ENCODE assay signal across 20 cellular contexts in genomic region chr3:138317687-138318086, GRCh38. TPM values are rescaled to one million over a fixed set of nuclear protein-coding genes. Genes with fewer than 3 reads are reported as not detected.
DNase-seq lines count a peak whose midpoint lies in the region; ATAC-seq lines count a peak whose summit lies in the region.
"Had no signal": no experiment of that assay in that cellular context is flagged by ENCODE, and none has a peak within 500 bp of the region (broad histone marks: within the 10 kb centered on the region; RNA-seq: fewer than 3 reads in every experiment).

No MANE protein-coding gene starts in this region.

- H3K27me3 Mint-ChIP-seq in activated CD8-positive, alpha-beta memory T cell treated with anti-CD3 and anti-CD28 coated beads, Interleukin-2, amount 10 ng/mL, durations not matched to agents 7 days and 5 days, result peaks cover 2% of the 10 kb centered on the region
- H3K27me3 Mint-ChIP-seq in natural killer cell treated with Interleukin-12 subunit alpha and Interleukin-12 subunit beta and Interleukin-15 and Interleukin-18, amount 100 ng/mL, for 72 hours, result peaks cover 18 to 22% of the 10 kb centered on the region in 2 donors

- CTCF ChIA-PET in activated CD8-positive, alpha-beta memory T cell treated with anti-CD3 and anti-CD28 coated beads, Interleukin-2, amount 10 ng/mL, durations not matched to agents 7 days and 5 days (lab: Charles Lee), result interaction anchor here (1.2 to 2.4 kb wide), 2 partner anchors 10 to 22 kb away, joined by 3 to 8 read pairs; no protein-coding TSS in a partner anchor

- no peaks in the 10 kb centered on the region for H3K9me3 Mint-ChIP-seq in activated CD8-positive, alpha-beta memory T cell treated with anti-CD3 and anti-CD28 coated beads, Interleukin-2, amount 10 ng/mL, durations not matched to agents 7 days and 5 days (ENCODE audit: low read depth)
- no peaks in the 10 kb centered on the region for H3K9me3 Mint-ChIP-seq in stimulated activated effector memory CD8-positive, alpha-beta T cell treated with anti-CD3 and anti-CD28 coated beads, Interleukin-12 subunit alpha, Interleukin-12 subunit beta, amount 100 ng/mL, for 72 hours
- H3K9me3 Mint-ChIP-seq in natural killer cell treated with Interleukin-12 subunit alpha and Interleukin-12 subunit beta and Interleukin-15 and Interleukin-18, amount 100 ng/mL, for 72 hours, result no peaks in the 10 kb centered on the region
- H3K9me3 Mint-ChIP-seq: CD8-positive, alpha-beta T cell had no signal

- H3K27ac Mint-ChIP-seq in activated CD8-positive, alpha-beta memory T cell treated with anti-CD3 and anti-CD28 coated beads, Interleukin-2, amount 10 ng/mL, durations not matched to agents 7 days and 5 days, result no peak overlapping the region
- no peak overlapping the region for H3K27ac Mint-ChIP-seq in stimulated activated effector memory CD8-positive, alpha-beta T cell treated with anti-CD3 and anti-CD28 coated beads, Interleukin-12 subunit alpha, Interleukin-12 subunit beta, amount 100 ng/mL, for 72 hours
- no peak overlapping the region for H3K27ac Mint-ChIP-seq in natural killer cell treated with Interleukin-12 subunit alpha and Interleukin-12 subunit beta and Interleukin-15 and Interleukin-18, amount 100 ng/mL, for 72 hours
- H3K27ac Mint-ChIP-seq: CD14-positive monocyte; CD8-positive, alpha-beta T cell had no signal

- peak; percentile 23 for DNase-seq in activated CD8-positive, alpha-beta memory T cell treated with anti-CD3 and anti-CD28 coated beads, Interleukin-2, amount 10 ng/mL, durations not matched to agents 7 days and 5 days
- DNase-seq in activated CD8-positive, alpha-beta memory T cell treated with anti-CD3 and anti-CD28 coated beads, Interleukin-2, amount 50 U/mL, for 48 hours, result no peak
- peak; percentile 23 for DNase-seq in M059J (ENCODE audit: low read depth)
- DNase-seq in myocyte (ENCODE audit: low read depth), result peak; percentile 47
- DNase-seq in stimulated activated effector memory CD8-positive, alpha-beta T cell treated with anti-CD3 and anti-CD28 coated beads, Interleukin-12 subunit alpha, Interleukin-12 subunit beta, amount 100 ng/mL, for 72 hours (ENCODE audit: low spot score in 2 of 2), result no peak
- no peak for DNase-seq in activated naive CD4-positive, alpha-beta T cell treated with Interleukin-2 at 50 U/mL for 16 hours
- DNase-seq in natural killer cell treated with Interleukin-12 subunit alpha and Interleukin-12 subunit beta and Interleukin-15 and Interleukin-18, amount 100 ng/mL, for 72 hours (ENCODE audit: low spot score), result no peak
- DNase-seq: CD8-positive, alpha-beta T cell; COR-L47; DMS153; DMS79 treated with DMSO at 0.1 percent for 48 hours; EL; GF-D8; HCEC 1CT; IMR-90 had no signal

- H3K36me3 Mint-ChIP-seq in activated CD8-positive, alpha-beta memory T cell treated with anti-CD3 and anti-CD28 coated beads, Interleukin-2, amount 10 ng/mL, durations not matched to agents 7 days and 5 days, result no peaks in the 10 kb centered on the region
- no peaks in the 10 kb centered on the region for H3K36me3 Mint-ChIP-seq in stimulated activated effector memory CD8-positive, alpha-beta T cell treated with anti-CD3 and anti-CD28 coated beads, Interleukin-12 subunit alpha, Interleukin-12 subunit beta, amount 100 ng/mL, for 72 hours
- no peaks in the 10 kb centered on the region for H3K36me3 Mint-ChIP-seq in natural killer cell treated with Interleukin-12 subunit alpha and Interleukin-12 subunit beta and Interleukin-15 and Interleukin-18, amount 100 ng/mL, for 72 hours
- H3K36me3 Mint-ChIP-seq: CD14-positive monocyte; CD8-positive, alpha-beta T cell had no signal

- H3K4me1 Mint-ChIP-seq in activated CD8-positive, alpha-beta memory T cell treated with anti-CD3 and anti-CD28 coated beads, Interleukin-2, amount 10 ng/mL, durations not matched to agents 7 days and 5 days, result peaks cover 3% of the 10 kb centered on the region
- no peaks in the 10 kb centered on the region for H3K4me1 Mint-ChIP-seq in stimulated activated effector memory CD8-positive, alpha-beta T cell treated with anti-CD3 and anti-CD28 coated beads, Interleukin-12 subunit alpha, Interleukin-12 subunit beta, amount 100 ng/mL, for 72 hours
- H3K4me1 Mint-ChIP-seq in natural killer cell treated with Interleukin-12 subunit alpha and Interleukin-12 subunit beta and Interleukin-15 and Interleukin-18, amount 100 ng/mL, for 72 hours (ENCODE audit: low read depth in 2 of 2), result no peaks in the 10 kb centered on the region

- no peak for ATAC-seq in activated CD8-positive, alpha-beta memory T cell treated with anti-CD3 and anti-CD28 coated beads, Interleukin-2, amount 10 ng/mL, durations not matched to agents 7 days and 5 days
- peak; percentile 45 for ATAC-seq in stimulated activated effector memory CD8-positive, alpha-beta T cell treated with anti-CD3 and anti-CD28 coated beads, Interleukin-12 subunit alpha, Interleukin-12 subunit beta, amount 100 ng/mL, for 72 hours
- ATAC-seq in HG03354 (IDR thresholded peaks at IDR 0.05; ENCODE audit: poor library complexity, severe bottlenecking, unreplicated experiment), result no peak
- ATAC-seq in natural killer cell treated with Interleukin-12 subunit alpha and Interleukin-12 subunit beta and Interleukin-15 and Interleukin-18, amount 100 ng/mL, for 72 hours, result no peak
- ATAC-seq: CD8-positive, alpha-beta T cell had no signal

- H3K4me3 Mint-ChIP-seq in activated CD8-positive, alpha-beta memory T cell treated with anti-CD3 and anti-CD28 coated beads, Interleukin-2, amount 10 ng/mL, durations not matched to agents 7 days and 5 days, result no peak overlapping the region
- no peak overlapping the region for H3K4me3 Mint-ChIP-seq in stimulated activated effector memory CD8-positive, alpha-beta T cell treated with anti-CD3 and anti-CD28 coated beads, Interleukin-12 subunit alpha, Interleukin-12 subunit beta, amount 100 ng/mL, for 72 hours
- H3K4me3 Mint-ChIP-seq in natural killer cell treated with Interleukin-12 subunit alpha and Interleukin-12 subunit beta and Interleukin-15 and Interleukin-18, amount 100 ng/mL, for 72 hours, result no peak overlapping the region
- H3K4me3 Mint-ChIP-seq: CD14-positive monocyte; CD8-positive, alpha-beta T cell had no signal

RNA-seq across cellular contexts. Expression of gene NME9, which starts 12.0 kb away (rescaled TPM):
- total RNA-seq in activated CD8-positive, alpha-beta memory T cell treated with anti-CD3 and anti-CD28 coated beads, Interleukin-2, amount 10 ng/mL, durations not matched to agents 7 days and 5 days, result not detected
- not detected in 2 replicates for total RNA-seq in M059J (2014; rRNA removed; shearing (Covaris generic))
- not detected in 2 replicates for total RNA-seq in myocyte
- 0.44 TPM for polyA plus RNA-seq in myocyte (2012)
- total RNA-seq in natural killer cell treated with Interleukin-12 subunit alpha and Interleukin-12 subunit beta and Interleukin-15 and Interleukin-18, amount 100 ng/mL, for 72 hours, result not detected
- total RNA-seq: A673, H4, IMR-90 had no signal
- polyA plus RNA-seq: BJ, CD14-positive monocyte, IMR-90 had no signal

RNA-seq across cellular contexts. Expression of gene MRAS, which starts 30.7 kb away (rescaled TPM):
- total RNA-seq in activated CD8-positive, alpha-beta memory T cell treated with anti-CD3 and anti-CD28 coated beads, Interleukin-2, amount 10 ng/mL, durations not matched to agents 7 days and 5 days, result not detected
- 11.2 and 14.4 TPM in 2 replicates for total RNA-seq in M059J (2014; rRNA removed; shearing (Covaris generic))
- 429 and 482 TPM in 2 replicates for total RNA-seq in myocyte
- 883 TPM for polyA plus RNA-seq in myocyte (2012)
- total RNA-seq in natural killer cell treated with Interleukin-12 subunit alpha and Interleukin-12 subunit beta and Interleukin-15 and Interleukin-18, amount 100 ng/mL, for 72 hours, result 10 to 100 TPM in 1 of 2 donors, 1 to 10 TPM in 1; 2.8 to 12.3 TPM
- total RNA-seq: CD8-positive, alpha-beta T cell had no signal

Comparison
In these comparisons a context has a peak if more than half of its experiments do, and no peak if none do; other contexts are left out.
1. DNase-seq: peak in activated CD8-positive, alpha-beta memory T cell treated with anti-CD3 and anti-CD28 coated beads, Interleukin-2, amount 10 ng/mL, durations not matched to agents 7 days and 5 days (single experiment), M059J (single experiment) and myocyte (single experiment); none in activated CD8-positive, alpha-beta memory T cell treated with anti-CD3 and anti-CD28 coated beads, Interleukin-2, amount 50 U/mL, for 48 hours (single experiment), stimulated activated effector memory CD8-positive, alpha-beta T cell treated with anti-CD3 and anti-CD28 coated beads, Interleukin-12 subunit alpha, Interleukin-12 subunit beta, amount 100 ng/mL, for 72 hours (0 of 2), activated naive CD4-positive, alpha-beta T cell treated with Interleukin-2 at 50 U/mL for 16 hours (single experiment) and natural killer cell treated with Interleukin-12 subunit alpha and Interleukin-12 subunit beta and Interleukin-15 and Interleukin-18, amount 100 ng/mL, for 72 hours (single experiment).
2. RNA of gene MRAS, which starts 30.7 kb away (total RNA-seq): 429 to 482 TPM in myocyte; 11.2 to 14.4 TPM in M059J, 2.8 to 12.3 TPM in natural killer cell treated with Interleukin-12 subunit alpha and Interleukin-12 subunit beta and Interleukin-15 and Interleukin-18, amount 100 ng/mL, for 72 hours and not detected in activated CD8-positive, alpha-beta memory T cell treated with anti-CD3 and anti-CD28 coated beads, Interleukin-2, amount 10 ng/mL, durations not matched to agents 7 days and 5 days; every median in the first group is over 10 times any median in the second.